8 cellular contexts compared by ENCODE assay signal in the genomic region with DNA sequence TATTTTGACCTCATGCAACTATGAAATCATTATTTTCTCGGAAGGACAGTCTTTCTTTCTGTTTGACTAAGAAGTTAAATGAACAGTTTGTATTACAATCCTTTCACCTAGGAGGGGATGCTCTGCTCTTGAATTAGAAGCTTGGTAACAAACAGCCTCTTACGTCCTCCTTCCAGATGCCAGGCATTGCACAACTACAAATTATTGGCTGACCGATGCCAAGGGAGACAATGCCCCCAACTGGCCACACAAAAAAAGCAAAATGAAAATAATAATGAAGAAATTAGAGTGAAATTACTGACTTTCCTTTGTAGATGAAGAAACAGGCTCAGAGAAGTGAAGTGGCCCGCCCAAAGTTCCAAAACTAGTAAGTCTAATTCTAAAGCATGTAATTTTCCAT.
DNase-seq lines count a peak whose midpoint lies in the region; ATAC-seq and TF ChIP-seq lines count a peak whose summit lies in the region.

No MANE protein-coding gene starts in this region.

- no peaks in the 10 kb centered on the region for H3K27me3 ChIP-seq in uterus

- POLR2A ChIA-PET in HEK293 (lab: Yijun Ruan, JAX): no interaction called here

- no peaks in the 10 kb centered on the region for H3K4me1 ChIP-seq in HEK293 (ENCODE audit: control insufficient read depth, insufficient read depth, low read length)
- H3K4me1 ChIP-seq in uterus: no peaks in the 10 kb centered on the region

- no peak overlapping the region for H3K27ac Mint-ChIP-seq in effector memory CD8-positive, alpha-beta T cell

- no peaks in the 10 kb centered on the region for H3K4me1 Mint-ChIP-seq in effector memory CD8-positive, alpha-beta T cell (ENCODE audit: low read depth in 2 of 2)

- H3K4me3 ChIP-seq in HEK293 (ENCODE audit: low read depth, low read length) (no peak overlapping the region), epithelial cell of proximal tubule (ENCODE audit: low read depth, low read length) (no peak overlapping the region), uterus (no peak overlapping the region)

- no peak for ATAC-seq in effector memory CD8-positive, alpha-beta T cell (replicated peaks)

- TF ChIP-seq CTCF in HEK293 (tag by site-specific recombination; IDR thresholded peaks at IDR 0.05) (no peak), epithelial cell of proximal tubule (conservative IDR thresholded peaks at IDR 0.05; ENCODE audit: low read depth, low read length) (peak; percentile 76), uterus (IDR thresholded peaks at IDR 0.05) (peak in 1 of 4 experiments; percentile 8)

- no peak overlapping the region for H3K4me3 Mint-ChIP-seq in effector memory CD8-positive, alpha-beta T cell

- H3K9me3 ChIP-seq in HEK293 (ENCODE audit: control insufficient read depth, insufficient read depth, low read depth, low read length) (no peaks in the 10 kb centered on the region), uterus (no peaks in the 10 kb centered on the region)

- no peaks in the 10 kb centered on the region for H3K36me3 ChIP-seq in HEK293 (ENCODE audit: control insufficient read depth in 2 of 2, insufficient read depth in 1 of 2, low read length in 2 of 2)
- H3K36me3 ChIP-seq in uterus: no peaks in the 10 kb centered on the region

- intact Hi-C loops in uterus (cut with DNase I; ENCODE audit: low total_unique reads): no loop called here

- no peaks in the 10 kb centered on the region for H3K36me3 Mint-ChIP-seq in effector memory CD8-positive, alpha-beta T cell (ENCODE audit: insufficient read depth)

- peak; percentile 18 for DNase-seq in NOMO-1 (lab: John Stamatoyannopoulos, UW; ENCODE audit: unreplicated experiment in 2 of 2)
- no peak for DNase-seq in epithelial cell of proximal tubule (ENCODE audit: low read depth)
- DNase-seq in pons (ENCODE audit: low spot score): peak; percentile 37
- no peak for DNase-seq in effector memory CD8-positive, alpha-beta T cell
- DNase-seq in uterus: no peak
- DNase-seq in NCI-H2196 treated with DMSO at 0.1 percent for 48 hours (lab: John Stamatoyannopoulos, UW; ENCODE audit: unreplicated experiment): no peak
- no peak for DNase-seq in putamen (ENCODE audit: low spot score)

- H3K27ac ChIP-seq in HEK293 (ENCODE audit: extremely low read depth, low read depth, low read length) (no peak overlapping the region), uterus (no peak overlapping the region)

- CTCF ChIA-PET in HEK293 (lab: Yijun Ruan, JAX): interaction anchor here (0.6 to 2.9 kb wide), 19 partner anchors 9 to 852 kb away, joined by 3 to 20 read pairs (median 4); partner anchors contain the start of gene MYCN

- no peaks in the 10 kb centered on the region for H3K9me3 Mint-ChIP-seq in effector memory CD8-positive, alpha-beta T cell

- no peak for TF ChIP-seq POLR2A in uterus (IDR thresholded peaks at IDR 0.05)

- peaks cover 0 to 12% of the 10 kb centered on the region in 2 donors for H3K27me3 Mint-ChIP-seq in effector memory CD8-positive, alpha-beta T cell

TF ChIP-seq in HEK293, 187 proteins besides CTCF, POLR2A, EP300 and RAD21:
- peak; percentile 44 for TF ChIP-seq ZNF654 (tag by site-specific recombination; IDR thresholded peaks at IDR 0.05; ENCODE audit: low read depth)
- no peak for TF ChIP-seq ZNF529 (tag by site-specific recombination; IDR thresholded peaks at IDR 0.05; ENCODE audit: insufficient replicate concordance)

Comparison
In these comparisons a context has a peak if more than half of its experiments do, and no peak if none do; other contexts are left out.
1. DNase-seq: peak in NOMO-1 (2 of 2) and pons (single experiment); none in epithelial cell of proximal tubule (single experiment), effector memory CD8-positive, alpha-beta T cell (0 of 3), uterus (0 of 2), NCI-H2196 treated with DMSO at 0.1 percent for 48 hours (single experiment) and putamen (single experiment).